Comparison of ENCODE assay signal across 8 cellular contexts in the genomic region with DNA sequence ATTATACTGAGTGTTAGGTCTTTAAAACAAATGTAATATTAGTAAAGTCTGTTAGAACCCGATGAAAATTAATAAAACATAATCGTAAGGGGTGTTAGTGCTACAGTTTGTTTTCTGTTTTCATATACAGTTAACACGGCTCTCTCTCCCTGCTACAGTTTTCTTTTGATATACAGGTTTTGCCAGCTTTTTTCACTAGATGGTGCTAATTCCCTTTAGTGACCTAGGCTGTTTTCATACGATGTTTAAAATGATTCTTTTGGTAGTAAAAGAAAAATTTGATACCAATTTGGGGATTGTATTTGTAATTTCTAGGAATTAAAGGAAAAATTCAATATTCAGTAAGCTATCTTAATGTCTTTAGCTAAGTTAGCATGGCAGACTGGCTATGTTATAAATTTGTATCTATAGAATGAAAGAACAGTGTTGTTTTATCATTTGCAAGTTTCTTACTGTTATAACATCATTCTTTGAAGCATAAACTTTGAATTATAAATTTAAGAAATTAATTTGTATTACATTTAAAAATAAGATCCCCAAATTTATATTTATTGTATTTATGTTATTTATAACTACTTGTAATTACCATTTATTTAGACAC. TPM values are rescaled to one million over a fixed set of nuclear protein-coding genes. Genes with fewer than 3 reads are reported as not detected.
DNase-seq lines count a peak whose midpoint lies in the region; ATAC-seq, FAIRE-seq and TF ChIP-seq lines count a peak whose summit lies in the region.

No MANE protein-coding gene starts in this region.

- H3K4me1 Mint-ChIP-seq in activated T-helper 17 cell treated with anti-CD3 and anti-CD28 coated beads, Interleukin-2, amount 50 U/mL, for 72 hours = peaks cover 5% of the 10 kb centered on the region
- peaks cover 4% of the 10 kb centered on the region for H3K4me1 Mint-ChIP-seq in activated naive CD4-positive, alpha-beta T cell treated with anti-CD3 and anti-CD28 coated beads for 36 hours (ENCODE audit: low read depth)

- peaks cover 19% of the 10 kb centered on the region for H3K36me3 Mint-ChIP-seq in activated T-helper 17 cell treated with anti-CD3 and anti-CD28 coated beads, Interleukin-2, amount 50 U/mL, for 72 hours (ENCODE audit: low read depth)
- H3K36me3 Mint-ChIP-seq in activated naive CD4-positive, alpha-beta T cell treated with anti-CD3 and anti-CD28 coated beads for 36 hours (ENCODE audit: low read depth) = no peaks in the 10 kb centered on the region

- H3K27ac Mint-ChIP-seq in activated T-helper 17 cell treated with anti-CD3 and anti-CD28 coated beads, Interleukin-2, amount 50 U/mL, for 72 hours = peak overlapping the region; percentile 60
- no peak overlapping the region for H3K27ac Mint-ChIP-seq in activated naive CD4-positive, alpha-beta T cell treated with anti-CD3 and anti-CD28 coated beads for 36 hours

- peak overlapping the region; percentile 25 for H3K4me3 Mint-ChIP-seq in activated T-helper 17 cell treated with anti-CD3 and anti-CD28 coated beads, Interleukin-2, amount 50 U/mL, for 72 hours
- H3K4me3 Mint-ChIP-seq in activated naive CD4-positive, alpha-beta T cell treated with anti-CD3 and anti-CD28 coated beads for 36 hours = no peak overlapping the region

- no peak overlapping the region for H3K27ac ChIP-seq in A673 (ENCODE audit: low read depth, low read length, poor library complexity, severe bottlenecking)
- H3K27ac ChIP-seq in small intestine (ENCODE audit: low read depth in 1 of 2, low read length in 1 of 2) = no peak overlapping the region

- H3K9me3 ChIP-seq in A673 (ENCODE audit: low read depth, low read length, poor library complexity, severe bottlenecking) (no peaks in the 10 kb centered on the region), small intestine (ENCODE audit: control insufficient read depth, low read depth) (no peaks in the 10 kb centered on the region)

- ATAC-seq in activated T-helper 17 cell treated with anti-CD3 and anti-CD28 coated beads, Interleukin-2, amount 50 U/mL, for 72 hours (replicated peaks) = peak; percentile 67
- peak; percentile 63 for ATAC-seq in left ventricle myocardium superior
- ATAC-seq in GM18861 (IDR thresholded peaks at IDR 0.05; ENCODE audit: unreplicated experiment) = no peak

- DNase-seq in A673 (ENCODE audit: low spot score) (peak; percentile 73), NCI-H2171 (lab: John Stamatoyannopoulos, UW) (peak; percentile 67), left ventricle myocardium superior (no peak), small intestine (peak; percentile 64)
- no peak for DNase-seq in activated naive CD4-positive, alpha-beta T cell treated with anti-CD3 and anti-CD28 coated beads for 36 hours

- BruUV-seq in A673 (replicated peaks; lab: Mats Ljungman, UMichigan) = no TSS peak

- intact Hi-C loops in A673 (cut with micrococcal nuclease; ENCODE audit: unreplicated experiment) = loop anchor here (2.0 to 10.0 kb wide), 4 partner anchors 216 to 778 kb away; a partner anchor contains a TSS
- intact Hi-C loops in left ventricle myocardium superior (cut with micrococcal nuclease) = loop anchor here (1.0 kb wide), 1 partner anchor 114 kb away; no protein-coding TSS in a partner anchor
- intact Hi-C loops in activated naive CD4-positive, alpha-beta T cell treated with anti-CD3 and anti-CD28 coated beads for 36 hours (cut with micrococcal nuclease) = loop anchor here (1.0 to 2.0 kb wide), 5 partner anchors 113 to 778 kb away; no protein-coding TSS in a partner anchor

- H3K36me3 ChIP-seq in A673 (ENCODE audit: insufficient read depth, low read length, poor library complexity, severe bottlenecking) (no peaks in the 10 kb centered on the region), small intestine (ENCODE audit: control insufficient read depth in 2 of 2, insufficient read depth in 2 of 2, low read length in 2 of 2) (peaks cover 0 to 4% of the 10 kb centered on the region in 2 donors)

- WGBS in small intestine, 3 donors = 1 to 3% (median 3%) methylated on average over 4 of the region's 4 CpGs

- FAIRE-seq in small intestine (lab: Jason Lieb, UNC) = peak; percentile 78

- POLR2A ChIA-PET in A673 (lab: Charles Lee; ENCODE audit: low non-redundant PET) = no interaction called here

- no peaks in the 10 kb centered on the region for H3K9me3 Mint-ChIP-seq in activated T-helper 17 cell treated with anti-CD3 and anti-CD28 coated beads, Interleukin-2, amount 50 U/mL, for 72 hours
- no peaks in the 10 kb centered on the region for H3K9me3 Mint-ChIP-seq in activated naive CD4-positive, alpha-beta T cell treated with anti-CD3 and anti-CD28 coated beads for 36 hours

- CTCF ChIA-PET in A673 (lab: Charles Lee) = interaction anchor here (0.6 to 1.5 kb wide), 2 partner anchors 114 to 546 kb away, joined by 3 to 7 read pairs; no protein-coding TSS in a partner anchor
- CTCF ChIA-PET in activated naive CD4-positive, alpha-beta T cell treated with anti-CD3 and anti-CD28 coated beads for 36 hours (lab: Charles Lee) = interaction anchor here (0.6 to 2.5 kb wide), 10 partner anchors 11 to 125 kb away, joined by 3 to 20 read pairs (median 4); no protein-coding TSS in a partner anchor

- H3K27me3 Mint-ChIP-seq in activated T-helper 17 cell treated with anti-CD3 and anti-CD28 coated beads, Interleukin-2, amount 50 U/mL, for 72 hours = no peaks in the 10 kb centered on the region
- no peaks in the 10 kb centered on the region for H3K27me3 Mint-ChIP-seq in activated naive CD4-positive, alpha-beta T cell treated with anti-CD3 and anti-CD28 coated beads for 36 hours (ENCODE audit: low read depth)

- H3K27me3 ChIP-seq in A673 (replicated peaks; ENCODE audit: insufficient read depth, low read depth, low read length, poor library complexity) (no peaks in the 10 kb centered on the region), small intestine (ENCODE audit: control insufficient read depth in 2 of 2, insufficient read depth in 2 of 2, low read length in 2 of 2) (no peaks in the 10 kb centered on the region)

- H3K4me1 ChIP-seq in A673 (ENCODE audit: insufficient read depth, low read length, poor library complexity, severe bottlenecking) (peaks cover 19% of the 10 kb centered on the region), small intestine (ENCODE audit: control insufficient read depth in 2 of 2, insufficient read depth in 1 of 2, low read depth in 1 of 2, low read length in 1 of 2) (no peaks in the 10 kb centered on the region)

- TF ChIP-seq CTCF in A673 (conservative IDR thresholded peaks at IDR 0.05; ENCODE audit: low read depth, low read length) = peak; percentile 85
- TF ChIP-seq CTCF in GM12872 (IDR thresholded peaks at IDR 0.05; ENCODE audit: insufficient read depth, low read depth, low read length) = peak; percentile 56

- no peak overlapping the region for H3K4me3 ChIP-seq in A673 (ENCODE audit: low read depth, low read length, poor library complexity, severe bottlenecking)
- no peak overlapping the region for H3K4me3 ChIP-seq in small intestine (ENCODE audit: low read depth in 1 of 2, low read length in 2 of 2)

RNA-seq across cellular contexts. Expression of a gene that starts 11.5 kb away (rescaled TPM):
- total RNA-seq in A673 (2021) (6.2 and 8.1 TPM in 2 replicates), left ventricle myocardium superior (5.6 TPM)
- total RNA-seq in activated T-helper 17 cell treated with anti-CD3 and anti-CD28 coated beads, Interleukin-2, amount 50 U/mL, for 72 hours = 1 to 10 TPM; 7.8 to 8.7 TPM
- polyA plus RNA-seq in small intestine = 1 to 10 TPM; 1.4 to 4.5 (median 1.8) TPM
- 1 to 10 TPM; 6.7 to 8.6 TPM for total RNA-seq in activated naive CD4-positive, alpha-beta T cell treated with anti-CD3 and anti-CD28 coated beads for 36 hours

Comparison
In these comparisons a context has a peak if more than half of its experiments do, and no peak if none do; other contexts are left out.
1. DNase-seq: peak in A673 (single experiment), NCI-H2171 (single experiment) and small intestine (single experiment); none in left ventricle myocardium superior (single experiment) and activated naive CD4-positive, alpha-beta T cell treated with anti-CD3 and anti-CD28 coated beads for 36 hours (single experiment).